8 cellular contexts compared by ENCODE assay signal in genomic region chr9:5627686-5628085, GRCh38. TPM values are rescaled to one million over a fixed set of nuclear protein-coding genes. Genes with fewer than 3 reads are reported as not detected.
DNase-seq lines count a peak whose midpoint lies in the region; TF ChIP-seq lines count a peak whose summit lies in the region.
"Not testable (repeated sequence)": the region's sequence is repeated elsewhere in the genome, so short reads cannot be mapped to it uniquely, and the experiment has no call there.

No MANE protein-coding gene starts in this region.

- TF ChIP-seq EP300 in sigmoid colon (IDR thresholded peaks at IDR 0.05): not testable (repeated sequence)

- H2AFZ ChIP-seq in MM.1S (ENCODE audit: low read length): not testable (repeated sequence)

- peaks cover 27% of the 10 kb centered on the region for H3F3A ChIP-seq in MM.1S (ENCODE audit: insufficient read depth, low read length)

- H3K79me2 ChIP-seq in MM.1S (ENCODE audit: low read length): peaks cover 76% of the 10 kb centered on the region

- not testable (repeated sequence) for TF ChIP-seq POLR2A in sigmoid colon (IDR thresholded peaks at IDR 0.05)

- WGBS in mesodermal cell (ENCODE audit: insufficient coverage in 2 of 2), 2 experiments: 85 to 90% methylated on average over 7 to 8 of the region's 11 CpGs
- 20 to 41% methylated on average over 11 of the region's 11 CpGs for WGBS in sigmoid colon, 2 donors
- 55% methylated on average over 11 of the region's 11 CpGs for WGBS in urinary bladder

- H3K27me3 ChIP-seq in MM.1S (replicated peaks; ENCODE audit: insufficient read depth, low read length); sigmoid colon: not testable (repeated sequence)

- not testable (repeated sequence) for H3K9me2 ChIP-seq in MM.1S (replicated peaks; ENCODE audit: insufficient read depth, low read length)

- H3K4me3 ChIP-seq in MM.1S (ENCODE audit: low read length) (peak overlapping the region; percentile 75), fibroblast of the aortic adventitia (ENCODE audit: low read depth, low read length) (peak overlapping the region; percentile 80), mesodermal cell (ENCODE audit: extremely low read depth, insufficient read depth, low read length, poor library complexity, severe bottlenecking) (peak overlapping the region; percentile 85), sigmoid colon (peak overlapping the region in 3 of 4 donors; percentile 86 to 90 (median 89)), urinary bladder (ENCODE audit: low read depth, low read length) (peak overlapping the region; percentile 87)

- H3K4me2 ChIP-seq in MM.1S (ENCODE audit: low read depth, low read length): peak overlapping the region; percentile 86

- H3K9ac ChIP-seq in ES-I3 (ENCODE audit: low read depth, low read length) (peak overlapping the region; percentile 93; the same call in 1 of the 2 replicates), MM.1S (ENCODE audit: low read length) (peak overlapping the region; percentile 85)

- peak overlapping the region; percentile 98 for H3K27ac Mint-ChIP-seq in activated CD4-positive, alpha-beta T cell treated with anti-CD3 and anti-CD28 coated beads, Interleukin-2, amount 10 ng/mL, durations not matched to agents 24 days and 14 days
- peak overlapping the region; percentile 92 for H3K27ac Mint-ChIP-seq in MCF 10A (ENCODE audit: low read depth, unreplicated experiment)

- intact Hi-C loops in activated CD4-positive, alpha-beta T cell treated with anti-CD3 and anti-CD28 coated beads, Interleukin-2, amount 10 ng/mL, durations not matched to agents 24 days and 14 days (cut with micrococcal nuclease): loop anchor here (1.0 to 5.0 kb wide), 13 partner anchors 17 to 1130 kb away; partner anchors contain the start of genes ERMP1, JAK2, KDM4C and PLGRKT
- intact Hi-C loops in MCF 10A (cut with micrococcal nuclease): loop anchor here (10.0 kb wide), 1 partner anchor 137 kb away; no protein-coding TSS in a partner anchor
- intact Hi-C loops in sigmoid colon (cut with DNase I): loop anchor here (2.0 to 5.0 kb wide), 6 partner anchors 205 to 1130 kb away; partner anchors contain the start of genes CDC37L1, ERMP1, JAK2 and KDM4C

- not testable (repeated sequence) for H3K36me3 ChIP-seq in ES-I3 (ENCODE audit: insufficient read depth, low read length); MM.1S (replicated peaks; ENCODE audit: insufficient read depth, low read length); mesodermal cell (ENCODE audit: control insufficient read depth, insufficient read depth, low read length); sigmoid colon; urinary bladder (ENCODE audit: insufficient read depth)

- not testable (repeated sequence) for TF ChIP-seq CTCF in MM.1S (IDR thresholded peaks at IDR 0.05; ENCODE audit: low read length); MCF 10A (IDR thresholded peaks at IDR 0.05; ENCODE audit: unreplicated experiment); fibroblast of the aortic adventitia (IDR thresholded peaks at IDR 0.05; ENCODE audit: insufficient read depth, low read length); sigmoid colon (IDR thresholded peaks at IDR 0.05)

- not testable (repeated sequence) for H3K9me3 Mint-ChIP-seq in activated CD4-positive, alpha-beta T cell treated with anti-CD3 and anti-CD28 coated beads, Interleukin-2, amount 10 ng/mL, durations not matched to agents 24 days and 14 days; MCF 10A (ENCODE audit: unreplicated experiment)

- not testable (repeated sequence) for H3K9me3 ChIP-seq in ES-I3 (ENCODE audit: control insufficient read depth, insufficient read depth, low read length); MM.1S (replicated peaks; ENCODE audit: insufficient read depth, low read length); mesodermal cell (ENCODE audit: control insufficient read depth, low read length); sigmoid colon

- peaks cover 10% of the 10 kb centered on the region for H3K36me3 Mint-ChIP-seq in activated CD4-positive, alpha-beta T cell treated with anti-CD3 and anti-CD28 coated beads, Interleukin-2, amount 10 ng/mL, durations not matched to agents 24 days and 14 days (ENCODE audit: low read depth)
- not testable (repeated sequence) for H3K36me3 Mint-ChIP-seq in MCF 10A (ENCODE audit: insufficient read depth, unreplicated experiment)

- POLR2A ChIA-PET in MCF 10A (lab: Yijun Ruan, JAX): interaction anchor here (0.7 to 2.8 kb wide), 15 partner anchors 8 to 948 kb away, joined by 3 to 34 read pairs (median 4); partner anchors contain the start of genes AK3, CD274, CDC37L1 and PLGRKT

- CTCF ChIA-PET in MCF 10A (lab: Yijun Ruan, JAX): interaction anchor here (0.7 to 1.3 kb wide), 5 partner anchors 21 to 435 kb away, joined by 3 to 4 read pairs (median 4); partner anchors contain the start of gene CD274

- not testable (repeated sequence) for BruUV-seq in MCF 10A (replicated peaks; lab: Mats Ljungman, UMichigan)

- not testable (repeated sequence) for H4K20me1 ChIP-seq in MM.1S (ENCODE audit: insufficient read depth, low read length)

- H3K27ac ChIP-seq in MM.1S (ENCODE audit: low read length): peak overlapping the region; percentile 96
- peak overlapping the region; percentile 94 for H3K27ac ChIP-seq in mesodermal cell (ENCODE audit: low read depth, low read length, severe bottlenecking)
- peak overlapping the region; percentile 92 to 98 (median 98) for H3K27ac ChIP-seq in sigmoid colon
- H3K27ac ChIP-seq in urinary bladder (ENCODE audit: low read depth): not testable (repeated sequence)

- H3K4me1 ChIP-seq in ES-I3 (ENCODE audit: insufficient read depth, low read length) (peaks cover 18% of the 10 kb centered on the region), MM.1S (ENCODE audit: low read length) (peaks cover 22% of the 10 kb centered on the region), mesodermal cell (ENCODE audit: control insufficient read depth, insufficient read depth, low read length, poor library complexity, severe bottlenecking) (peaks cover 17% of the 10 kb centered on the region), sigmoid colon (peaks cover 0 to 64% (median 43%) of the 10 kb centered on the region in 4 donors)
- not testable (repeated sequence) for H3K4me1 ChIP-seq in urinary bladder (ENCODE audit: insufficient read depth)

- H3K4me1 Mint-ChIP-seq in activated CD4-positive, alpha-beta T cell treated with anti-CD3 and anti-CD28 coated beads, Interleukin-2, amount 10 ng/mL, durations not matched to agents 24 days and 14 days: peaks cover 44% of the 10 kb centered on the region
- peaks cover 10% of the 10 kb centered on the region for H3K4me1 Mint-ChIP-seq in MCF 10A (ENCODE audit: insufficient read depth, unreplicated experiment)

- peak overlapping the region; percentile 96 for H3K4me3 Mint-ChIP-seq in activated CD4-positive, alpha-beta T cell treated with anti-CD3 and anti-CD28 coated beads, Interleukin-2, amount 10 ng/mL, durations not matched to agents 24 days and 14 days
- peak overlapping the region; percentile 88 for H3K4me3 Mint-ChIP-seq in MCF 10A (ENCODE audit: unreplicated experiment)

- H3K27me3 Mint-ChIP-seq in activated CD4-positive, alpha-beta T cell treated with anti-CD3 and anti-CD28 coated beads, Interleukin-2, amount 10 ng/mL, durations not matched to agents 24 days and 14 days; MCF 10A (ENCODE audit: insufficient read depth, unreplicated experiment): not testable (repeated sequence)

- not testable (repeated sequence) for DNase-seq in MM.1S; MCF 10A (ENCODE audit: unreplicated experiment); fibroblast of the aortic adventitia (ENCODE audit: low read depth); sigmoid colon
- DNase-seq in activated CD4-positive, alpha-beta T cell treated with anti-CD3 and anti-CD28 coated beads, Interleukin-2, amount 10 ng/mL, durations not matched to agents 24 days and 14 days: peak; percentile 72

RNA-seq across cellular contexts. Expression of gene RIC1, which starts 1.2 kb away (rescaled TPM):
- 20.2 and 20.4 TPM in 2 replicates for total RNA-seq in activated CD4-positive, alpha-beta T cell treated with anti-CD3 and anti-CD28 coated beads, Interleukin-2, amount 10 ng/mL, durations not matched to agents 24 days and 14 days
- total RNA-seq in MCF 10A (2022) (21.3 and 23.1 TPM in 2 replicates), fibroblast of the aortic adventitia (ENCODE audit: low replicate concordance) (28.8 and 37.8 TPM in 2 replicates), sigmoid colon (10 to 100 TPM; 29.1 to 44.3 (median 32.3) TPM), urinary bladder (55.5 TPM)
- polyA plus RNA-seq in mesodermal cell (2013, experiment 1 of 2): 23.1 TPM
- polyA plus RNA-seq in mesodermal cell (2013, experiment 2 of 2): 20.8 TPM
- polyA plus RNA-seq in sigmoid colon (1 to 10 TPM; 3.0 to 6.3 (median 4.2) TPM), urinary bladder (12.9 TPM)
